ENCODE assay signal across 8 cellular contexts in genomic region chr14:100159865-100160533, GRCh38. TPM values are rescaled to one million over a fixed set of nuclear protein-coding genes. Genes with fewer than 3 reads are reported as not detected.
DNase-seq lines count a peak whose midpoint lies in the region; ATAC-seq and TF ChIP-seq lines count a peak whose summit lies in the region.

No MANE protein-coding gene starts in this region.

- no peaks in the 10 kb centered on the region; the same call in 1 of the 2 replicates for H3K4me1 ChIP-seq in ES-I3 (ENCODE audit: insufficient read depth, low read length)
- peaks cover 0 to 30% (median 18%) of the 10 kb centered on the region in 4 donors for H3K4me1 ChIP-seq in tibial nerve

- TF ChIP-seq POLR2A in tibial nerve (IDR thresholded peaks at IDR 0.05): no peak

- peak overlapping the region; percentile 14 for H3K4me3 ChIP-seq in astrocyte of the cerebellum (ENCODE audit: low read depth, low read length)
- peak overlapping the region in 2 of 4 donors; percentile 42 to 53 for H3K4me3 ChIP-seq in tibial nerve

- no peaks in the 10 kb centered on the region for H3K36me3 ChIP-seq in ES-I3 (ENCODE audit: insufficient read depth, low read length)
- no peaks in the 10 kb centered on the region for H3K36me3 ChIP-seq in tibial nerve

- H3K36me3 Mint-ChIP-seq in naive B cell: peaks cover 0 to 4% of the 10 kb centered on the region in 2 donors

- peak overlapping the region; percentile 49; the same call in 1 of the 2 replicates for H3K9ac ChIP-seq in ES-I3 (ENCODE audit: low read depth, low read length)

- peaks cover 0 to 46% of the 10 kb centered on the region in 2 donors for H3K27me3 ChIP-seq in tibial nerve

- 14 to 15% methylated on average over 18 to 29 of the region's 39 CpGs for WGBS in tibial nerve, 2 donors

- in situ Hi-C loops in astrocyte of the cerebellum (cut with HindIII; ENCODE audit: low sequenced_read_pairs): no loop called here

- H3K9me3 Mint-ChIP-seq in naive B cell: peaks cover 2 to 5% (median 4%) of the 10 kb centered on the region in 7 donors

- peak overlapping the region in 1 of 6 donors; percentile 49 for H3K27ac Mint-ChIP-seq in naive B cell

- H3K4me1 Mint-ChIP-seq in naive B cell: peaks cover 14 to 39% (median 36%) of the 10 kb centered on the region in 3 donors

- peak overlapping the region; percentile 58 to 87 (median 78) for H3K4me3 Mint-ChIP-seq in naive B cell

- TF ChIP-seq CTCF in astrocyte of the cerebellum (IDR thresholded peaks at IDR 0.05; ENCODE audit: low read depth, low read length, missing control alignments): no peak
- TF ChIP-seq CTCF in tibial nerve (IDR thresholded peaks at IDR 0.05): no peak

- H3K9me3 ChIP-seq in ES-I3 (ENCODE audit: control insufficient read depth, insufficient read depth, low read length): no peaks in the 10 kb centered on the region
- peaks cover 0 to 5% (median 0%) of the 10 kb centered on the region in 4 donors for H3K9me3 ChIP-seq in tibial nerve

- no peak for TF ChIP-seq EP300 in tibial nerve (IDR thresholded peaks at IDR 0.05)

- peak overlapping the region in 1 of 4 donors; percentile 82 for H3K27ac ChIP-seq in tibial nerve

- ATAC-seq in HG02642 (IDR thresholded peaks at IDR 0.05; ENCODE audit: poor library complexity, unreplicated experiment) (peak; percentile 16), naive B cell (ENCODE audit: low read depth in 2 of 2) (peak; percentile 29 to 32)

- no peak for DNase-seq in astrocyte of the cerebellum (ENCODE audit: low read depth)
- no peak for DNase-seq in naive B cell
- DNase-seq in AG08396 (ENCODE audit: low spot score): no peak
- no peak for DNase-seq in COLO829 (ENCODE audit: low spot score)
- no peak for DNase-seq in tibial nerve (ENCODE audit: low spot score in 2 of 2)
- no peak for DNase-seq in NOMO-1 treated with DMSO at 0.1 percent for 48 hours (lab: John Stamatoyannopoulos, UW; ENCODE audit: unreplicated experiment)

- H3K27me3 Mint-ChIP-seq in naive B cell: no peaks in the 10 kb centered on the region

RNA-seq across cellular contexts. Expression of gene DEGS2, which starts 0.6 kb away (rescaled TPM):
- 1 to 10 TPM in 3 of 6 donors, under 1 TPM in 3; 0.29 to 3.6 (median 0.96) TPM for polyA plus RNA-seq in naive B cell (ENCODE audit: low read depth in 6 of 6)
- total RNA-seq in tibial nerve: 1 to 10 TPM; 1.3 to 5.1 (median 1.8) TPM
